ENCODE assay signal across 32 cellular contexts in genomic region chr13:86633346-86633745, GRCh38.
"Had no signal": no experiment of that assay in that cellular context is flagged by ENCODE, and none has a peak within 500 bp of the region (broad histone marks: within the 10 kb centered on the region; RNA-seq: fewer than 3 reads in every experiment).

No MANE protein-coding gene starts in this region.

- H3K27ac ChIP-seq: adrenal gland, breast epithelium, cardiac muscle cell, colonic mucosa, epithelial cell of prostate, esophagus squamous epithelium had no signal

- H3K9me3 ChIP-seq: adrenal gland, breast epithelium, colonic mucosa, esophagus squamous epithelium had no signal

- FAIRE-seq: endometrium, endothelial cell of umbilical vein, frontal cortex had no signal

- H3K4me1 ChIP-seq: adrenal gland, breast epithelium, colonic mucosa, esophagus squamous epithelium had no signal

- H3K4me3 ChIP-seq: adrenal gland, breast epithelium, cardiac muscle cell, colonic mucosa, esophagus squamous epithelium had no signal

- H3K36me3 ChIP-seq: adrenal gland, breast epithelium, cardiac muscle cell, colonic mucosa, esophagus squamous epithelium had no signal

- H3K27me3 ChIP-seq: adrenal gland, breast epithelium, cardiac muscle cell, colonic mucosa, esophagus squamous epithelium had no signal

- DNase-seq: activated CD4-positive, alpha-beta memory T cell treated with anti-CD3 and anti-CD28 coated beads for 36 hours; activated CD4-positive, alpha-beta T cell treated with anti-CD3 and anti-CD28 coated beads for 36 hours; activated CD4-positive, alpha-beta T cell treated with anti-CD3 and anti-CD28 coated beads, Interleukin-2, amount 10 ng/mL, durations not matched to agents 24 days and 14 days; activated CD4-positive, CD25-positive, alpha-beta regulatory T cell; activated CD4-positive, CD25-positive, alpha-beta regulatory T cell treated with anti-CD3 and anti-CD28 coated beads, Interleukin-2, amount 50 U/mL, for 72 hours; activated CD8-positive, alpha-beta memory T cell treated with anti-CD3 and anti-CD28 coated beads, Interleukin-2, amount 10 ng/mL, durations not matched to agents 7 days and 5 days; activated CD8-positive, alpha-beta memory T cell treated with anti-CD3 and anti-CD28 coated beads, Interleukin-2, amount 50 U/mL, for 4 hours; activated CD8-positive, alpha-beta T cell treated with anti-CD3 and anti-CD28 coated beads, Interleukin-2, amount 10 ng/mL, durations not matched to agents 7 days and 5 days; activated effector memory CD4-positive, alpha-beta T cell treated with anti-CD3 and anti-CD28 coated beads, Interleukin-2, amount 50 U/mL, for 16 hours; activated naive CD4-positive, alpha-beta T cell treated with anti-CD3 and anti-CD28 coated beads for 36 hours; activated naive CD8-positive, alpha-beta T cell treated with anti-CD3 and anti-CD28 coated beads for 36 hours; activated naive CD8-positive, alpha-beta T cell treated with anti-CD3 and anti-CD28 coated beads, Interleukin-2, amount 50 U/mL, for 24 hours; activated T-cell treated with anti-CD3 and anti-CD28 coated beads, Interleukin-2, amount 50 U/mL, for 1 hour; activated T-cell treated with anti-CD3 and anti-CD28 coated beads, Interleukin-2, amount 50 U/mL, for 48 hours; adrenal gland; amygdala; aorta; central memory CD4-positive, alpha-beta T cell; cerebellar nuclear complex; colonic mucosa; effector CD8-positive, alpha-beta T cell; esophagus squamous epithelium; head of caudate nucleus; T-helper 1 cell; T-helper 17 cell; T1000 had no signal
